1 cellular context compared by ENCODE assay signal in the genomic region with DNA sequence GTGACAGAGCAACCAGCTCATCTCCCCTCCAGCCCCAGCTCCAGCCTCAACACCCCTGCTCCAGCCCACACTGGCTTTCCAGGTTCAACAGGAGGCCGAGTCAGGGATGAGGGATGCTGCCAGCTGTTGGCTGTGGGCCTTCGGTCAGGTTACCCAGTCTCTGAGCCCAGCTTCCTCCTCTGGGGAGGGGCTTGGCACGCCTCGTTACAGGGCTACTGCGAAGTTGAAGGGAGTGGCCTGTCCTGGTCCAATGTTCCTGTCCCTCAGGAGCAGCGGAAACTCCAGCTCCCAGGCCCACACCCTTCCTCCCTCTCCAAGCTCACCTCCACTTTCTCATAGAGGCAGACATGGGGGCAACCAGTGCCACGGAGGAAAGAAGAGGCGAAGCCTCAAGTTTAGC.
TF ChIP-seq lines count a peak whose summit lies in the region.

No MANE protein-coding gene starts in this region.

TF ChIP-seq in HepG2, 621 proteins besides CTCF, POLR2A, EP300 and RAD21:
- TF ChIP-seq ZBTB7A (CRISPR knock-in tag; IDR thresholded peaks at IDR 0.05) (no peak), ZBTB20 (CRISPR knock-in tag; IDR thresholded peaks at IDR 0.05; ENCODE audit: borderline replicate concordance, low read depth) (no peak), ATM (IDR thresholded peaks at IDR 0.05; ENCODE audit: borderline replicate concordance) (no peak), ZNF619 (CRISPR knock-in tag; IDR thresholded peaks at IDR 0.05) (no peak), ZNF841 (CRISPR knock-in tag; IDR thresholded peaks at IDR 0.05; ENCODE audit: borderline replicate concordance) (no peak), SMAD1 (CRISPR knock-in tag; IDR thresholded peaks at IDR 0.05; ENCODE audit: borderline replicate concordance, low read depth) (no peak), SNAPC5 (CRISPR knock-in tag; IDR thresholded peaks at IDR 0.05; ENCODE audit: borderline replicate concordance) (no peak), ZNF414 (CRISPR knock-in tag; IDR thresholded peaks at IDR 0.05) (no peak), ZNF615 (CRISPR knock-in tag; IDR thresholded peaks at IDR 0.05; ENCODE audit: borderline replicate concordance) (no peak), ZNF790 (CRISPR knock-in tag; IDR thresholded peaks at IDR 0.05; ENCODE audit: borderline replicate concordance) (no peak), KDM3A (CRISPR knock-in tag; IDR thresholded peaks at IDR 0.05; ENCODE audit: low read depth) (no peak), ZC3H4 (CRISPR knock-in tag; IDR thresholded peaks at IDR 0.05; ENCODE audit: borderline replicate concordance) (no peak), ZNF101 (CRISPR knock-in tag; IDR thresholded peaks at IDR 0.05; ENCODE audit: borderline replicate concordance, low read depth) (no peak)
- TF ChIP-seq, protein P1, sequence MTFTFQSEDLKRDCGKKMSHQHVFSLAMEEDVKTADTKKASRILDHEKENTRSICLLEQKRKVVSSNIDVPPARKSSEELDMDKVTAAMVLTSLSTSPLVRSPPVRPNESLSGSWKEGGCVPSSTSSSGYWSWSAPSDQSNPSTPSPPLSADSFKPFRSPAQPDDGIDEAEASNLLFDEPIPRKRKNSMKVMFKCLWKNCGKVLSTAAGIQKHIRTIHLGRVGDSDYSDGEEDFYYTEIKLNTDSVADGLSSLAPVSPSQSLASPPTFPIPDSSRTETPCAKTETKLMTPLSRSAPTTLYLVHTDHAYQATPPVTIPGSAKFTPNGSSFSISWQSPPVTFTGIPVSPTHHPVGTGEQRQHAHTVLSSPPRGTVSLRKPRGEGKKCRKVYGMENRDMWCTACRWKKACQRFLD (CRISPR knock-in tag; IDR thresholded peaks at IDR 0.05; ENCODE audit: borderline replicate concordance) = no peak
- TF ChIP-seq, protein P2, sequence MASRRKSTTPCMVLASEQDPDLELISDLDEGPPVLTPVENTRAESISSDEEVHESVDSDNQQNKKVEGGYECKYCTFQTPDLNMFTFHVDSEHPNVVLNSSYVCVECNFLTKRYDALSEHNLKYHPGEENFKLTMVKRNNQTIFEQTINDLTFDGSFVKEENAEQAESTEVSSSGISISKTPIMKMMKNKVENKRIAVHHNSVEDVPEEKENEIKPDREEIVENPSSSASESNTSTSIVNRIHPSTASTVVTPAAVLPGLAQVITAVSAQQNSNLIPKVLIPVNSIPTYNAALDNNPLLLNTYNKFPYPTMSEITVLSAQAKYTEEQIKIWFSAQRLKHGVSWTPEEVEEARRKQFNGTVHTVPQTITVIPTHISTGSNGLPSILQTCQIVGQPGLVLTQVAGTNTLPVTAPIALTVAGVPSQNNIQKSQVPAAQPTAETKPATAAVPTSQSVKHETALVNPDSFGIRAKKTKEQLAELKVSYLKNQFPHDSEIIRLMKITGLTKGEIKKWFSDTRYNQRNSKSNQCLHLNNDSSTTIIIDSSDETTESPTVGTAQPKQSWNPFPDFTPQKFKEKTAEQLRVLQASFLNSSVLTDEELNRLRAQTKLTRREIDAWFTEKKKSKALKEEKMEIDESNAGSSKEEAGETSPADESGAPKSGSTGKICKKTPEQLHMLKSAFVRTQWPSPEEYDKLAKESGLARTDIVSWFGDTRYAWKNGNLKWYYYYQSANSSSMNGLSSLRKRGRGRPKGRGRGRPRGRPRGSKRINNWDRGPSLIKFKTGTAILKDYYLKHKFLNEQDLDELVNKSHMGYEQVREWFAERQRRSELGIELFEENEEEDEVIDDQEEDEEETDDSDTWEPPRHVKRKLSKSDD (CRISPR knock-in tag; IDR thresholded peaks at IDR 0.05; ENCODE audit: low read depth) = no peak
- TF ChIP-seq, protein P3, sequence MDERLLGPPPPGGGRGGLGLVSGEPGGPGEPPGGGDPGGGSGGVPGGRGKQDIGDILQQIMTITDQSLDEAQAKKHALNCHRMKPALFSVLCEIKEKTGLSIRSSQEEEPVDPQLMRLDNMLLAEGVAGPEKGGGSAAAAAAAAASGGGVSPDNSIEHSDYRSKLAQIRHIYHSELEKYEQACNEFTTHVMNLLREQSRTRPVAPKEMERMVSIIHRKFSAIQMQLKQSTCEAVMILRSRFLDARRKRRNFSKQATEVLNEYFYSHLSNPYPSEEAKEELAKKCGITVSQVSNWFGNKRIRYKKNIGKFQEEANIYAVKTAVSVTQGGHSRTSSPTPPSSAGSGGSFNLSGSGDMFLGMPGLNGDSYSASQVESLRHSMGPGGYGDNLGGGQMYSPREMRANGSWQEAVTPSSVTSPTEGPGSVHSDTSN (CRISPR knock-in tag; IDR thresholded peaks at IDR 0.05) = no peak
- TF ChIP-seq, protein P4, sequence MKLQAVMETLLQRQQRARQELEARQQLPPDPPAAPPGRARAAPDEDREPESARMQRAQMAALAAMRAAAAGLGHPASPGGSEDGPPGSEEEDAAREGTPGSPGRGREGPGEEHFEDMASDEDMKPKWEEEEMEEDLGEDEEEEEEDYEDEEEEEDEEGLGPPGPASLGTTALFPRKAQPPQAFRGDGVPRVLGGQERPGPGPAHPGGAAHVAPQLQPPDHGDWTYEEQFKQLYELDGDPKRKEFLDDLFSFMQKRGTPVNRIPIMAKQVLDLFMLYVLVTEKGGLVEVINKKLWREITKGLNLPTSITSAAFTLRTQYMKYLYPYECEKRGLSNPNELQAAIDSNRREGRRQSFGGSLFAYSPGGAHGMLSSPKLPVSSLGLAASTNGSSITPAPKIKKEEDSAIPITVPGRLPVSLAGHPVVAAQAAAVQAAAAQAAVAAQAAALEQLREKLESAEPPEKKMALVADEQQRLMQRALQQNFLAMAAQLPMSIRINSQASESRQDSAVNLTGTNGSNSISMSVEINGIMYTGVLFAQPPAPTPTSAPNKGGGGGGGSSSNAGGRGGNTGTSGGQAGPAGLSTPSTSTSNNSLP (IDR thresholded peaks at IDR 0.05; ENCODE audit: low read depth, low read length) = no peak
